In genomic region chr22:50325444-50326224, GRCh38 we compare ENCODE assay signal across 8 cellular contexts. TPM values are rescaled to one million over a fixed set of nuclear protein-coding genes. Genes with fewer than 3 reads are reported as not detected.
DNase-seq lines count a peak whose midpoint lies in the region; ATAC-seq and TF ChIP-seq lines count a peak whose summit lies in the region.

No MANE protein-coding gene starts in this region.

- H3K4me2 ChIP-seq in GM23338: peak overlapping the region; percentile 89

- H3K9me3 Mint-ChIP-seq in GM23338: 0 out of 3 replicates have a peak, but pooled peaks cover 3% of the 10 kb centered on the region
- no peaks in the 10 kb centered on the region for H3K9me3 Mint-ChIP-seq in activated naive CD8-positive, alpha-beta T cell treated with anti-CD3 and anti-CD28 coated beads, Interleukin-2, amount 10 ng/mL, durations not matched to agents 7 days and 5 days

- H3K4me3 ChIP-seq in AG04449 (ENCODE audit: low read depth, low read length) (peak overlapping the region; percentile 65), GM23338 (peak overlapping the region; percentile 61), lower lobe of right lung (peak overlapping the region; percentile 81)

- intact Hi-C loops in lower lobe of right lung (cut with DNase I): loop anchor here (10.0 kb wide), 1 partner anchor 51 kb away; the partner anchor contains the start of gene MAPK11

- H3K36me3 Mint-ChIP-seq in GM23338 (ENCODE audit: low read depth): no peaks in the 10 kb centered on the region; the same call in 2 of the 3 replicates
- no peaks in the 10 kb centered on the region for H3K36me3 Mint-ChIP-seq in activated naive CD8-positive, alpha-beta T cell treated with anti-CD3 and anti-CD28 coated beads, Interleukin-2, amount 10 ng/mL, durations not matched to agents 7 days and 5 days

- H3K27ac ChIP-seq in GM23338 (ENCODE audit: low read depth): no peak overlapping the region
- no peak overlapping the region for H3K27ac ChIP-seq in lower lobe of right lung

- DNase-seq in AG04449 (ENCODE audit: low read depth, low spot score) (no peak), GM23338 (ENCODE audit: low spot score) (no peak), lower lobe of right lung (no peak), NCI-H82 (lab: John Stamatoyannopoulos, UW) (no peak), NCI-H146 (lab: John Stamatoyannopoulos, UW) (no peak)
- DNase-seq in activated naive CD8-positive, alpha-beta T cell treated with anti-CD3 and anti-CD28 coated beads, Interleukin-2, amount 10 ng/mL, durations not matched to agents 7 days and 5 days: no peak

- no peaks in the 10 kb centered on the region for H4K20me1 ChIP-seq in GM23338 (replicated peaks; ENCODE audit: insufficient read depth)

- TF ChIP-seq CTCF in AG04449 (IDR thresholded peaks at IDR 0.05; ENCODE audit: insufficient read depth, low read length, missing control alignments): no peak
- TF ChIP-seq CTCF in GM23338 (conservative IDR thresholded peaks at IDR 0.05; ENCODE audit: low read depth in 2 of 2): no peak
- no peak for TF ChIP-seq CTCF in lower lobe of right lung (IDR thresholded peaks at IDR 0.05)

- peaks cover 6% of the 10 kb centered on the region; the same call in 2 of the 3 replicates for H3K4me1 Mint-ChIP-seq in GM23338
- peaks cover 12% of the 10 kb centered on the region for H3K4me1 Mint-ChIP-seq in activated naive CD8-positive, alpha-beta T cell treated with anti-CD3 and anti-CD28 coated beads, Interleukin-2, amount 10 ng/mL, durations not matched to agents 7 days and 5 days

- CTCF ChIA-PET in AG04449 (lab: Yijun Ruan, JAX): interaction anchor here (0.6 to 7.1 kb wide), 24 partner anchors 8 to 88 kb away, joined by 3 to 81 read pairs (median 4); partner anchors contain the start of genes HDAC10 and MAPK12

- H3F3A ChIP-seq in GM23338 (replicated peaks; ENCODE audit: low read depth): no peaks in the 10 kb centered on the region

- peaks cover 20% of the 10 kb centered on the region for H3K27me3 Mint-ChIP-seq in GM23338 (ENCODE audit: insufficient read depth, low read depth, poor library complexity)
- H3K27me3 Mint-ChIP-seq in activated naive CD8-positive, alpha-beta T cell treated with anti-CD3 and anti-CD28 coated beads, Interleukin-2, amount 10 ng/mL, durations not matched to agents 7 days and 5 days: peaks cover 15% of the 10 kb centered on the region

- H3K4me3 Mint-ChIP-seq in GM23338: peak overlapping the region; percentile 87
- peak overlapping the region; percentile 77 for H3K4me3 Mint-ChIP-seq in activated naive CD8-positive, alpha-beta T cell treated with anti-CD3 and anti-CD28 coated beads, Interleukin-2, amount 10 ng/mL, durations not matched to agents 7 days and 5 days

- H3K36me3 ChIP-seq in GM23338 (ENCODE audit: insufficient read depth) (no peaks in the 10 kb centered on the region), lower lobe of right lung (no peaks in the 10 kb centered on the region)

- H3K4me1 ChIP-seq in GM23338 (ENCODE audit: insufficient read depth) (no peaks in the 10 kb centered on the region; the same call in 1 of the 2 replicates), lower lobe of right lung (peaks cover 18% of the 10 kb centered on the region)

- H3K27me3 ChIP-seq in GM23338 (ENCODE audit: insufficient read depth) (peaks cover 19% of the 10 kb centered on the region), lower lobe of right lung (ENCODE audit: low read depth) (no peaks in the 10 kb centered on the region)

- no peaks in the 10 kb centered on the region for H3K9me3 ChIP-seq in lower lobe of right lung

- POLR2A ChIA-PET in AG04449 (lab: Yijun Ruan, JAX): interaction anchor here (0.8 to 1.2 kb wide), 3 partner anchors 16 to 81 kb away, joined by 3 to 5 read pairs (median 3); partner anchors contain the start of genes HDAC10 and TUBGCP6
- POLR2A ChIA-PET in activated naive CD8-positive, alpha-beta T cell treated with anti-CD3 and anti-CD28 coated beads, Interleukin-2, amount 10 ng/mL, durations not matched to agents 7 days and 5 days (lab: Charles Lee): interaction anchor here (0.6 to 1.9 kb wide), 5 partner anchors 11 to 75 kb away, joined by 3 to 8 read pairs (median 7); partner anchors contain the start of gene HDAC10

- H3K9me2 ChIP-seq in GM23338 (ENCODE audit: insufficient read depth): no peaks in the 10 kb centered on the region

- peak overlapping the region; percentile 90; the same call in 1 of the 2 replicates for H2AFZ ChIP-seq in GM23338

- no peak overlapping the region for H3K27ac Mint-ChIP-seq in GM23338
- H3K27ac Mint-ChIP-seq in activated naive CD8-positive, alpha-beta T cell treated with anti-CD3 and anti-CD28 coated beads, Interleukin-2, amount 10 ng/mL, durations not matched to agents 7 days and 5 days: peak overlapping the region; percentile 35

- ATAC-seq in GM23338 (no peak), lower lobe of right lung (no peak), HG03457 (IDR thresholded peaks at IDR 0.05; ENCODE audit: unreplicated experiment) (no peak), HG03159 (IDR thresholded peaks at IDR 0.05; ENCODE audit: unreplicated experiment) (no peak)
- ATAC-seq in activated naive CD8-positive, alpha-beta T cell treated with anti-CD3 and anti-CD28 coated beads, Interleukin-2, amount 10 ng/mL, durations not matched to agents 7 days and 5 days (ENCODE audit: low read depth): no peak

- H3K79me2 ChIP-seq in GM23338 (replicated peaks; ENCODE audit: insufficient read depth): no peaks in the 10 kb centered on the region

TF ChIP-seq in GM23338, 12 proteins besides CTCF, POLR2A, EP300 and RAD21 (continues in another document):
- TF ChIP-seq JUNB (IDR thresholded peaks at IDR 0.05; ENCODE audit: unreplicated experiment) (no peak), ZNF331 (CRISPR knock-in tag; IDR thresholded peaks at IDR 0.05; ENCODE audit: low read depth) (no peak), EZH2 (IDR thresholded peaks at IDR 0.05; ENCODE audit: low read depth, unreplicated experiment) (no peak), REST (IDR thresholded peaks at IDR 0.05; ENCODE audit: unreplicated experiment) (no peak)

RNA-seq across cellular contexts. Expression of gene DENND6B, which starts 1.2 kb away (rescaled TPM):
- 1.3 TPM in 2 replicates for total RNA-seq in GM23338 (2014; rRNA removed; shearing (Covaris generic))
- 0.12 and 0.71 TPM in 2 replicates for polyA plus RNA-seq in GM23338 (2016; fragmentation: Nextera tagmentation; extraction: Ambion mirVana)
- 1 to 10 TPM; 8.8 to 9.5 TPM for total RNA-seq in activated naive CD8-positive, alpha-beta T cell treated with anti-CD3 and anti-CD28 coated beads, Interleukin-2, amount 10 ng/mL, durations not matched to agents 7 days and 5 days
- 14.4 TPM for total RNA-seq in lower lobe of right lung

RNA-seq across cellular contexts. Expression of gene PPP6R2, which starts 17.5 kb away (rescaled TPM):
- total RNA-seq in GM23338 (2014; rRNA removed; shearing (Covaris generic)): 37.5 and 45.8 TPM in 2 replicates
- polyA plus RNA-seq in GM23338 (2016; fragmentation: Nextera tagmentation; extraction: Ambion mirVana): 11.9 and 13.4 TPM in 2 replicates
- 10 to 100 TPM; 81.6 to 86.8 TPM for total RNA-seq in activated naive CD8-positive, alpha-beta T cell treated with anti-CD3 and anti-CD28 coated beads, Interleukin-2, amount 10 ng/mL, durations not matched to agents 7 days and 5 days
- 52.5 TPM for total RNA-seq in lower lobe of right lung

RNA-seq across cellular contexts. Expression of gene PLXNB2, which starts 18.2 kb away (rescaled TPM):
- total RNA-seq in GM23338 (2014; rRNA removed; shearing (Covaris generic)): 66.3 and 70.4 TPM in 2 replicates
- polyA plus RNA-seq in GM23338 (2016; fragmentation: Nextera tagmentation; extraction: Ambion mirVana): 29.1 and 33.0 TPM in 2 replicates
- 10 to 100 TPM; 43.0 to 45.8 TPM for total RNA-seq in activated naive CD8-positive, alpha-beta T cell treated with anti-CD3 and anti-CD28 coated beads, Interleukin-2, amount 10 ng/mL, durations not matched to agents 7 days and 5 days
- total RNA-seq in lower lobe of right lung: 256 TPM

RNA-seq across cellular contexts. Expression of gene MAPK11, which starts 55.5 kb away (rescaled TPM):
- total RNA-seq in GM23338 (2014; rRNA removed; shearing (Covaris generic)): 1.6 and 1.9 TPM in 2 replicates
- polyA plus RNA-seq in GM23338 (2016; fragmentation: Nextera tagmentation; extraction: Ambion mirVana): 0.34 and 0.78 TPM in 2 replicates
- 1 to 10 TPM; 7.9 to 8.5 TPM for total RNA-seq in activated naive CD8-positive, alpha-beta T cell treated with anti-CD3 and anti-CD28 coated beads, Interleukin-2, amount 10 ng/mL, durations not matched to agents 7 days and 5 days
- total RNA-seq in lower lobe of right lung: 13.1 TPM
